Comparison of ENCODE assay signal across 25 cellular contexts in genomic region chr7:30934732-30935568, GRCh38. TPM values are rescaled to one million over a fixed set of nuclear protein-coding genes. Genes with fewer than 3 reads are reported as not detected.
DNase-seq lines count a peak whose midpoint lies in the region; ATAC-seq and TF ChIP-seq lines count a peak whose summit lies in the region.
"Had no signal": no experiment of that assay in that cellular context is flagged by ENCODE, and none has a peak within 500 bp of the region (broad histone marks: within the 10 kb centered on the region; RNA-seq: fewer than 3 reads in every experiment).

No MANE protein-coding gene starts in this region.

- H3K27me3 ChIP-seq in H7 (ENCODE audit: control insufficient read depth, insufficient read depth, low read length) (no peaks in the 10 kb centered on the region), esophagus muscularis mucosa (no peaks in the 10 kb centered on the region), mesenchymal stem cell (ENCODE audit: control insufficient read depth in 1 of 2, insufficient read depth in 1 of 2, low read length in 2 of 2) (peaks cover 0 to 10% of the 10 kb centered on the region in 2 experiments), mesendoderm (ENCODE audit: insufficient read depth, low read length, poor library complexity) (no peaks in the 10 kb centered on the region), vagina (no peaks in the 10 kb centered on the region)

- intact Hi-C loops in esophagus muscularis mucosa (cut with DNase I), result no loop called here
- intact Hi-C loops in vagina (cut with DNase I), result no loop called here

- H2AK5ac ChIP-seq in mesenchymal stem cell (ENCODE audit: low read length, severe bottlenecking) (peak overlapping the region; percentile 97), mesendoderm (ENCODE audit: low read length) (no peak overlapping the region)

- no peaks in the 10 kb centered on the region for H3K79me2 ChIP-seq in mesendoderm (ENCODE audit: control insufficient read depth, insufficient read depth, low read length)

- H3K36me3 ChIP-seq in H7 (replicated peaks; ENCODE audit: control insufficient read depth, insufficient read depth, low read length) (no peaks in the 10 kb centered on the region), esophagus muscularis mucosa (no peaks in the 10 kb centered on the region), mesenchymal stem cell (ENCODE audit: control insufficient read depth in 1 of 2, insufficient read depth in 2 of 2, low read depth in 1 of 2, low read length in 2 of 2) (no peaks in the 10 kb centered on the region), mesendoderm (ENCODE audit: control insufficient read depth, insufficient read depth, low read length) (no peaks in the 10 kb centered on the region), vagina (no peaks in the 10 kb centered on the region)

- TF ChIP-seq EP300 in esophagus muscularis mucosa (IDR thresholded peaks at IDR 0.05), result no peak

- no peak overlapping the region for H3K14ac ChIP-seq in mesenchymal stem cell (ENCODE audit: low read length in 2 of 2)

- no peak overlapping the region for H3K4me3 ChIP-seq in H7 (ENCODE audit: insufficient read depth, low read depth, low read length)
- no peak overlapping the region for H3K4me3 ChIP-seq in esophagus muscularis mucosa
- H3K4me3 ChIP-seq in mesenchymal stem cell (ENCODE audit: insufficient read depth in 1 of 2, low read depth in 1 of 2, low read length in 2 of 2), result no peak overlapping the region
- no peak overlapping the region for H3K4me3 ChIP-seq in mesendoderm (ENCODE audit: low read length)
- H3K4me3 ChIP-seq in vagina, result no peak overlapping the region

- H2BK12ac ChIP-seq in mesenchymal stem cell (ENCODE audit: low read length in 2 of 2), result no peak overlapping the region

- H2BK15ac ChIP-seq in mesenchymal stem cell (ENCODE audit: low read depth, poor library complexity, severe bottlenecking) (no peak overlapping the region), mesendoderm (replicated peaks; ENCODE audit: low read depth) (no peak overlapping the region)

- ATAC-seq in GM19395 (IDR thresholded peaks at IDR 0.05; ENCODE audit: unreplicated experiment), result no peak
- ATAC-seq: HCT116 had no signal

- no peak overlapping the region for H3K23ac ChIP-seq in mesenchymal stem cell (ENCODE audit: low read length in 2 of 2)
- no peak overlapping the region for H3K23ac ChIP-seq in mesendoderm (ENCODE audit: low read length)

- H3K4ac ChIP-seq in mesenchymal stem cell (ENCODE audit: low read depth in 1 of 2, low read length in 2 of 2), result no peak overlapping the region
- no peak overlapping the region for H3K4ac ChIP-seq in mesendoderm (ENCODE audit: low read depth, low read length)

- no peak overlapping the region for H2AFZ ChIP-seq in mesenchymal stem cell (ENCODE audit: low read depth, low read length)

- DNase-seq in AG08395 (ENCODE audit: low spot score) (peak; percentile 1), H7 (peak; percentile 15), esophagus muscularis mucosa (ENCODE audit: extremely low spot score) (peak; percentile 81), mesenchymal stem cell (no peak), mesendoderm (no peak), vagina (ENCODE audit: extremely low spot score in 2 of 2) (no peak), cortex of kidney (lab: John Stamatoyannopoulos, UW) (no peak)
- DNase-seq: activated CD4-positive, alpha-beta T cell treated with anti-CD3 and anti-CD28 coated beads, Interleukin-2, amount 50 U/mL, for 4 hours; activated naive CD4-positive, alpha-beta T cell treated with anti-CD3 and anti-CD28 coated beads for 36 hours; Caco-2; effector CD4-positive, alpha-beta T cell; glutamatergic neuron; Karpas-422; naive B cell; NCI-H1436; NCI-H2081 treated with DMSO at 0.1 percent for 48 hours; NCI-H446; OCI-M1 had no signal

- no peak overlapping the region for H3K56ac ChIP-seq in mesendoderm (ENCODE audit: low read length)

- 82% methylated on average over 6 of the region's 6 CpGs for WGBS in esophagus muscularis mucosa
- WGBS in mesenchymal stem cell, result 93% methylated on average over 5 of the region's 6 CpGs
- WGBS in mesendoderm (ENCODE audit: extremely low coverage, insufficient coverage, low lambda C conversion rate), result no CpG with 5 or more reads among the region's 6 CpGs

- H3K79me1 ChIP-seq in mesenchymal stem cell (replicated peaks; ENCODE audit: low read length, poor library complexity, severe bottlenecking), result no peaks in the 10 kb centered on the region
- no peaks in the 10 kb centered on the region for H3K79me1 ChIP-seq in mesendoderm (ENCODE audit: low read length)

- H3K27ac ChIP-seq in esophagus muscularis mucosa (replicated peaks in 1 of 4) (no peak overlapping the region), mesenchymal stem cell (ENCODE audit: low read length, poor library complexity, severe bottlenecking) (no peak overlapping the region), mesendoderm (ENCODE audit: low read depth, low read length) (no peak overlapping the region), vagina (no peak overlapping the region)
- H3K27ac ChIP-seq: C4-2B, VCaP had no signal

- H3K18ac ChIP-seq in mesenchymal stem cell (ENCODE audit: low read depth in 1 of 2, low read length in 2 of 2) (no peak overlapping the region), mesendoderm (ENCODE audit: low read length) (no peak overlapping the region)

- H3K9ac ChIP-seq in mesenchymal stem cell (ENCODE audit: low read length), result no peak overlapping the region
- no peak overlapping the region for H3K9ac ChIP-seq in mesendoderm (ENCODE audit: low read length)

- no peak overlapping the region for H4K5ac ChIP-seq in mesendoderm (ENCODE audit: low read length)

- H4K91ac ChIP-seq in mesenchymal stem cell (ENCODE audit: low read length), result no peak overlapping the region

- no peak for TF ChIP-seq POLR2A in esophagus muscularis mucosa (IDR thresholded peaks at IDR 0.05; ENCODE audit: low read depth)
- TF ChIP-seq POLR2A in vagina (IDR thresholded peaks at IDR 0.05), result no peak

- H4K8ac ChIP-seq in mesenchymal stem cell (ENCODE audit: low read length) (no peak overlapping the region), mesendoderm (ENCODE audit: low read depth, low read length) (no peak overlapping the region)

- H3K4me2 ChIP-seq in mesenchymal stem cell (ENCODE audit: low read length, poor library complexity, severe bottlenecking), result no peak overlapping the region
- H3K4me2 ChIP-seq in mesendoderm (ENCODE audit: low read length), result no peak overlapping the region

- H3K9me3 ChIP-seq in esophagus muscularis mucosa (no peaks in the 10 kb centered on the region), mesenchymal stem cell (ENCODE audit: control insufficient read depth, low read length) (no peaks in the 10 kb centered on the region), vagina (no peaks in the 10 kb centered on the region)
- H3K9me3 ChIP-seq: Caco-2 had no signal

- H2BK120ac ChIP-seq in mesenchymal stem cell (ENCODE audit: low read depth, low read length) (no peak overlapping the region), mesendoderm (ENCODE audit: low read depth, low read length) (no peak overlapping the region)

- H2BK5ac ChIP-seq in mesenchymal stem cell (ENCODE audit: low read depth, low read length, poor library complexity, severe bottlenecking) (no peak overlapping the region), mesendoderm (ENCODE audit: low read length) (no peak overlapping the region)

- TF ChIP-seq CTCF in esophagus muscularis mucosa (IDR thresholded peaks at IDR 0.05), result no peak
- TF ChIP-seq CTCF in vagina (IDR thresholded peaks at IDR 0.05), result no peak

- H3K4me1 ChIP-seq in esophagus muscularis mucosa (peaks cover 11 to 34% (median 17%) of the 10 kb centered on the region in 4 donors), mesenchymal stem cell (ENCODE audit: control insufficient read depth, insufficient read depth, low read depth, low read length) (peaks cover 42% of the 10 kb centered on the region), mesendoderm (ENCODE audit: control insufficient read depth, low read depth, low read length) (no peaks in the 10 kb centered on the region), vagina (no peaks in the 10 kb centered on the region)
- H3K4me1 ChIP-seq: Caco-2 had no signal

RNA-seq across cellular contexts. Expression of gene AQP1, which starts 23.3 kb away (rescaled TPM):
- 0.26 TPM in 1 of 2 replicates, not detected in the other for total RNA-seq in H7 (2014; rRNA removed; shearing (Covaris generic))
- total RNA-seq in esophagus muscularis mucosa (100 to 1,000 TPM; 362 to 578 (median 513) TPM), vagina (243 TPM)
- 1.0 TPM for polyA plus RNA-seq in mesenchymal stem cell (2013, experiment 1 of 2)
- polyA plus RNA-seq in mesenchymal stem cell (2013, experiment 2 of 2), result 0.86 TPM
- not detected for polyA plus RNA-seq in mesendoderm (2013, experiment 1 of 2)
- not detected for polyA plus RNA-seq in mesendoderm (2013, experiment 2 of 2)

RNA-seq across cellular contexts. Expression of gene GHRHR, which starts 28.8 kb away (rescaled TPM):
- 1.9 and 2.7 TPM in 2 replicates for total RNA-seq in H7 (2014; rRNA removed; shearing (Covaris generic))
- not detected for total RNA-seq in esophagus muscularis mucosa
- polyA plus RNA-seq in mesenchymal stem cell (2013, experiment 1 of 2), result not detected
- polyA plus RNA-seq in mesenchymal stem cell (2013, experiment 2 of 2), result not detected
- 1.7 TPM for polyA plus RNA-seq in mesendoderm (2013, experiment 1 of 2)
- 2.4 TPM for polyA plus RNA-seq in mesendoderm (2013, experiment 2 of 2)
- not detected for total RNA-seq in vagina
- total RNA-seq: activated naive CD4-positive, alpha-beta T cell treated with anti-CD3 and anti-CD28 coated beads for 36 hours; Caco-2; pulmonary artery endothelial cell; skeletal muscle tissue had no signal
- polyA plus RNA-seq: AG04450 had no signal

Comparison
In these comparisons a context has a peak if more than half of its experiments do, and no peak if none do; other contexts are left out.
1. DNase-seq: peak in AG08395 (single experiment), H7 (single experiment) and esophagus muscularis mucosa (single experiment); none in mesenchymal stem cell (single experiment), mesendoderm (single experiment), vagina (0 of 2) and cortex of kidney (single experiment).
2. RNA of gene AQP1, which starts 23.3 kb away (total RNA-seq): 362 to 578 TPM in esophagus muscularis mucosa and 243 TPM in vagina (single experiment); 0.26 TPM in H7; every median in the first group is over 100 times any median in the second.